Comparison of ENCODE assay signal across 25 cellular contexts in genomic region chr20:48971956-48972355, GRCh38. TPM values are rescaled to one million over a fixed set of nuclear protein-coding genes. Genes with fewer than 3 reads are reported as not detected.
A peak's percentile ranks its signal among the peaks of the same experiment; 100 is the strongest.
DNase-seq lines count a peak whose midpoint lies in the region; FAIRE-seq and TF ChIP-seq lines count a peak whose summit lies in the region.
"Had no signal": no experiment of that assay in that cellular context is flagged by ENCODE, and none has a peak within 500 bp of the region (broad histone marks: within the 10 kb centered on the region; RNA-seq: fewer than 3 reads in every experiment).

No MANE protein-coding gene starts in this region.

- no peak overlapping the region for H3K4me3 ChIP-seq in AG04450 (ENCODE audit: low read depth, low read length)
- H3K4me3 ChIP-seq in endothelial cell of umbilical vein (replicated peaks in 1 of 3; ENCODE audit: insufficient read depth in 1 of 3, low read depth in 1 of 3, low read length in 3 of 3) = no peak overlapping the region
- H3K4me3 ChIP-seq in lower leg skin (ENCODE audit: low read depth, poor library complexity, severe bottlenecking) = no peak overlapping the region
- H3K4me3 ChIP-seq: A549, BLaER1, GM12878, GM23338 had no signal

- POLR2A ChIA-PET in AG04450 (lab: Yijun Ruan, JAX) = no interaction called here
- POLR2A ChIA-PET in endothelial cell of umbilical vein (lab: Charles Lee) = no interaction called here

- BruUV-seq in Calu3 (replicated peaks; lab: Mats Ljungman, UMichigan) (no TSS peak), endothelial cell of umbilical vein (replicated peaks; lab: Mats Ljungman, UMichigan) (no TSS peak)

- FAIRE-seq in endothelial cell of umbilical vein (lab: Jason Lieb, UNC) = no peak
- FAIRE-seq: A549, D721Med, GM12878, GM19239 had no signal

- H3K27me3 ChIP-seq in AG04450 (ENCODE audit: control insufficient read depth, insufficient read depth, low read length) (no peaks in the 10 kb centered on the region), endothelial cell of umbilical vein (ENCODE audit: control insufficient read depth in 2 of 2, insufficient read depth in 2 of 2, low read length in 2 of 2) (no peaks in the 10 kb centered on the region)
- H3K27me3 ChIP-seq: BLaER1 had no signal

- TF ChIP-seq POLR2A in endothelial cell of umbilical vein (IDR thresholded peaks at IDR 0.05; ENCODE audit: low read depth, low read length) (no peak), lower leg skin (IDR thresholded peaks at IDR 0.05) (no peak)

- H3K9ac ChIP-seq in endothelial cell of umbilical vein (replicated peaks; ENCODE audit: extremely low read depth, insufficient read depth, low read length) = no peak overlapping the region
- H3K9ac ChIP-seq: BLaER1 had no signal

- peak overlapping the region; percentile 29 for H3K27ac Mint-ChIP-seq in Calu3 (ENCODE audit: unreplicated experiment)
- no peak overlapping the region for H3K27ac Mint-ChIP-seq in activated naive CD8-positive, alpha-beta T cell treated with anti-CD3 and anti-CD28 coated beads for 36 hours
- H3K27ac Mint-ChIP-seq: B cell; CD4-positive, CD25-positive, alpha-beta regulatory T cell; CD8-positive, alpha-beta T cell; GM23338; H9; HFFc6 had no signal

- peaks cover 73% of the 10 kb centered on the region for H3K36me3 Mint-ChIP-seq in Calu3 (ENCODE audit: insufficient read depth, unreplicated experiment)
- peaks cover 11% of the 10 kb centered on the region for H3K36me3 Mint-ChIP-seq in activated naive CD8-positive, alpha-beta T cell treated with anti-CD3 and anti-CD28 coated beads for 36 hours

- CTCF ChIA-PET in AG04450 (lab: Charles Lee) (no interaction called here), Calu3 (lab: Charles Lee) (no interaction called here), endothelial cell of umbilical vein (lab: Charles Lee) (interaction anchor here (0.8 kb wide), 1 partner anchor 13 kb away, joined by 3 read pairs; no protein-coding TSS in a partner anchor)

- H4K20me1 ChIP-seq in endothelial cell of umbilical vein (replicated peaks; ENCODE audit: control insufficient read depth, extremely low read depth, insufficient read depth, low read length) = no peaks in the 10 kb centered on the region
- H4K20me1 ChIP-seq: BLaER1 had no signal

- no peaks in the 10 kb centered on the region for H3K4me1 Mint-ChIP-seq in Calu3 (ENCODE audit: low read depth, unreplicated experiment)
- no peaks in the 10 kb centered on the region for H3K4me1 Mint-ChIP-seq in activated naive CD8-positive, alpha-beta T cell treated with anti-CD3 and anti-CD28 coated beads for 36 hours
- H3K4me1 Mint-ChIP-seq: B cell; CD4-positive, CD25-positive, alpha-beta regulatory T cell; GM23338; H9 had no signal

- H3K79me2 ChIP-seq in endothelial cell of umbilical vein (ENCODE audit: control insufficient read depth, insufficient read depth, low read length) = no peaks in the 10 kb centered on the region

- DNase-seq in AG04450 (ENCODE audit: low read depth, low spot score) (no peak), Calu3 (no peak), endothelial cell of umbilical vein (ENCODE audit: low read depth, low spot score) (no peak), lower leg skin (ENCODE audit: low spot score in 2 of 2) (no peak), medulla oblongata (ENCODE audit: extremely low spot score) (no peak)
- DNase-seq in activated naive CD8-positive, alpha-beta T cell treated with anti-CD3 and anti-CD28 coated beads for 36 hours = no peak
- DNase-seq: 8988T; ACHN; Caco-2; CD4-positive, CD25-positive, alpha-beta regulatory T cell; CD8-positive, alpha-beta T cell; DMS 273 treated with DMSO at 0.1 percent for 48 hours; DMS79; EL; GDM1; H9; HFFc6 had no signal

- intact Hi-C loops in Calu3 (cut with micrococcal nuclease; ENCODE audit: unreplicated experiment) = no loop called here
- intact Hi-C loops in endothelial cell of umbilical vein (cut with micrococcal nuclease) = no loop called here
- intact Hi-C loops in lower leg skin (cut with DNase I; ENCODE audit: low total_unique reads) = no loop called here

- H3K9me1 ChIP-seq in endothelial cell of umbilical vein (replicated peaks; ENCODE audit: control insufficient read depth, extremely low read depth, insufficient read depth, low read length) = no peaks in the 10 kb centered on the region

- no peak for TF ChIP-seq CTCF in AG04450 (IDR thresholded peaks at IDR 0.05; ENCODE audit: low read depth, low read length)
- TF ChIP-seq CTCF in Calu3 (IDR thresholded peaks at IDR 0.05; ENCODE audit: unreplicated experiment) = no peak
- no peak for TF ChIP-seq CTCF in endothelial cell of umbilical vein (IDR thresholded peaks at IDR 0.05; ENCODE audit: extremely low read depth in 1 of 2, insufficient read depth in 1 of 2, low read depth in 1 of 2, low read length in 2 of 2)
- no peak for TF ChIP-seq CTCF in lower leg skin (IDR thresholded peaks at IDR 0.05)

- no peak overlapping the region for H2AFZ ChIP-seq in endothelial cell of umbilical vein (ENCODE audit: low read depth, low read length)
- H2AFZ ChIP-seq: GM23338 had no signal

- peaks cover 8 to 11% of the 10 kb centered on the region in 2 experiments for H3K36me3 ChIP-seq in endothelial cell of umbilical vein (ENCODE audit: control insufficient read depth in 2 of 2, extremely low read depth in 1 of 2, insufficient read depth in 2 of 2, low read length in 2 of 2)

- H3K27me3 Mint-ChIP-seq in Calu3 (ENCODE audit: unreplicated experiment) = no peaks in the 10 kb centered on the region
- H3K27me3 Mint-ChIP-seq in activated naive CD8-positive, alpha-beta T cell treated with anti-CD3 and anti-CD28 coated beads for 36 hours = no peaks in the 10 kb centered on the region
- H3K27me3 Mint-ChIP-seq: B cell; CD4-positive, CD25-positive, alpha-beta regulatory T cell had no signal

- H3K27ac ChIP-seq in AG04450 (ENCODE audit: low read depth, low read length) (peak overlapping the region; percentile 31), endothelial cell of umbilical vein (ENCODE audit: insufficient read depth, low read depth, low read length) (peak overlapping the region; percentile 17)
- H3K27ac ChIP-seq: A549, BLaER1, C4-2B had no signal

- WGBS in lower leg skin, 2 donors = 57 to 83% methylated on average over 4 of the region's 4 CpGs

- H3K4me1 ChIP-seq in endothelial cell of umbilical vein (ENCODE audit: control insufficient read depth, extremely low read depth, insufficient read depth, low read length) = peaks cover 24% of the 10 kb centered on the region
- H3K4me1 ChIP-seq: A549, BLaER1, Caco-2 had no signal

- H3K9me3 ChIP-seq in AG04450 (ENCODE audit: control insufficient read depth, insufficient read depth, low read length) (no peaks in the 10 kb centered on the region; the same call in 1 of the 2 replicates), endothelial cell of umbilical vein (replicated peaks; ENCODE audit: control insufficient read depth, insufficient read depth, low read length) (no peaks in the 10 kb centered on the region)
- H3K9me3 ChIP-seq: A549, BLaER1, Caco-2 had no signal

- no peaks in the 10 kb centered on the region for H3K9me3 Mint-ChIP-seq in Calu3 (ENCODE audit: low read depth, unreplicated experiment)
- no peaks in the 10 kb centered on the region for H3K9me3 Mint-ChIP-seq in activated naive CD8-positive, alpha-beta T cell treated with anti-CD3 and anti-CD28 coated beads for 36 hours
- H3K9me3 Mint-ChIP-seq: CD4-positive, CD25-positive, alpha-beta regulatory T cell; CD8-positive, alpha-beta T cell; GM23338; H9; HFFc6 had no signal

- dilution Hi-C loops in endothelial cell of umbilical vein (cut with MboI; ENCODE audit: extremely low pct_ligation_motif_present, low sequenced_read_pairs) = no loop called here

- no peak overlapping the region for H3K4me3 Mint-ChIP-seq in Calu3 (ENCODE audit: low read depth, unreplicated experiment)
- H3K4me3 Mint-ChIP-seq in activated naive CD8-positive, alpha-beta T cell treated with anti-CD3 and anti-CD28 coated beads for 36 hours = no peak overlapping the region
- H3K4me3 Mint-ChIP-seq: B cell; CD4-positive, CD25-positive, alpha-beta regulatory T cell; CD8-positive, alpha-beta T cell; GM23338; H9; HFFc6 had no signal

- no peak overlapping the region for H3K4me2 ChIP-seq in endothelial cell of umbilical vein (ENCODE audit: insufficient read depth, low read length)
- H3K4me2 ChIP-seq: A549, BLaER1, GM23338 had no signal

TF ChIP-seq in endothelial cell of umbilical vein, 7 proteins besides CTCF, POLR2A, EP300 and RAD21:
- TF ChIP-seq MAX (IDR thresholded peaks at IDR 0.05; ENCODE audit: insufficient read depth, insufficient read length) (no peak), MYC (IDR thresholded peaks at IDR 0.05; ENCODE audit: low read depth, low read length) (no peak), GATA2 (IDR thresholded peaks at IDR 0.05; ENCODE audit: insufficient read depth, insufficient read length, low read depth, low read length) (no peak), JUN (IDR thresholded peaks at IDR 0.05; ENCODE audit: borderline replicate concordance, insufficient read depth, insufficient read length, low read depth) (no peak), POLR2AphosphoS5 (IDR thresholded peaks at IDR 0.05; ENCODE audit: insufficient read depth, low read depth, low read length) (no peak), EZH2 (IDR thresholded peaks at IDR 0.05; ENCODE audit: borderline replicate concordance, low read depth, low read length, severe bottlenecking) (no peak), FOS (IDR thresholded peaks at IDR 0.05; ENCODE audit: borderline replicate concordance, insufficient read depth, low read length) (no peak)

RNA-seq across cellular contexts. Expression of gene ARFGEF2, which starts 50.4 kb away (rescaled TPM):
- polyA plus RNA-seq in AG04450 (2011; rRNA removed) = 20.5 and 22.3 TPM in 2 replicates
- polyA minus RNA-seq in AG04450 (2011; rRNA and poly(A)+ RNA removed) = 50.6 and 53.7 TPM in 2 replicates
- 55.0 and 59.2 TPM in 2 replicates for total RNA-seq in Calu3 (2022)
- total RNA-seq in endothelial cell of umbilical vein = 26.1 and 32.6 TPM in 2 replicates
- polyA plus RNA-seq in endothelial cell of umbilical vein = 8.6 and 12.7 TPM in 2 replicates
- polyA plus RNA-seq in endothelial cell of umbilical vein (2011; cell fraction: cytosol; rRNA removed) = 10.6 and 11.0 TPM in 2 replicates
- polyA plus RNA-seq in endothelial cell of umbilical vein (2011; cell fraction: nucleus; rRNA removed) = 35.7 and 68.9 TPM in 2 replicates
- polyA plus RNA-seq in endothelial cell of umbilical vein (2012) = 18.8 and 24.0 TPM in 2 replicates
- polyA minus RNA-seq in endothelial cell of umbilical vein = 60.9 and 66.9 TPM in 2 replicates
- 29.8 TPM for polyA minus RNA-seq in endothelial cell of umbilical vein (2011; cell fraction: cytosol; rRNA and poly(A)+ RNA removed)
- 47.1 and 51.0 TPM in 2 replicates for polyA minus RNA-seq in endothelial cell of umbilical vein (2011; cell fraction: nucleus; rRNA and poly(A)+ RNA removed)
- total RNA-seq in activated naive CD8-positive, alpha-beta T cell treated with anti-CD3 and anti-CD28 coated beads for 36 hours = 10 to 100 TPM; 30.4 to 30.8 TPM
- total RNA-seq in lower leg skin = 10 to 100 TPM; 27.2 to 45.1 (median 35.3) TPM
